ENCODE assay signal across 25 cellular contexts in genomic region chr18:61348230-61348629, GRCh38. TPM values are rescaled to one million over a fixed set of nuclear protein-coding genes. Genes with fewer than 3 reads are reported as not detected.
DNase-seq lines count a peak whose midpoint lies in the region; TF ChIP-seq lines count a peak whose summit lies in the region.
"Had no signal": no experiment of that assay in that cellular context is flagged by ENCODE, and none has a peak within 500 bp of the region (broad histone marks: within the 10 kb centered on the region; RNA-seq: fewer than 3 reads in every experiment).

No MANE protein-coding gene starts in this region.

- no peak overlapping the region for H3K27ac Mint-ChIP-seq in mesothelial cell of epicardium
- H3K27ac Mint-ChIP-seq: CD4-positive, alpha-beta T cell had no signal

- TF ChIP-seq CTCF in hepatocyte (IDR thresholded peaks at IDR 0.05; ENCODE audit: poor library complexity) (no peak), mesothelial cell of epicardium (IDR thresholded peaks at IDR 0.05; ENCODE audit: unreplicated experiment) (no peak)

- H3K36me3 Mint-ChIP-seq in mesothelial cell of epicardium: no peaks in the 10 kb centered on the region

- H3K9me3 Mint-ChIP-seq in mesothelial cell of epicardium: no peaks in the 10 kb centered on the region

- no peak overlapping the region for H3K18ac ChIP-seq in trophoblast cell (ENCODE audit: low read length)

- H3K9me3 ChIP-seq in hepatocyte (ENCODE audit: low read depth) (no peaks in the 10 kb centered on the region), trophoblast cell (ENCODE audit: insufficient read depth, low read depth, low read length) (peaks cover 1% of the 10 kb centered on the region)
- H3K9me3 ChIP-seq: A549, BLaER1, HAP-1, SK-N-SH had no signal

- H3K4me1 ChIP-seq in hepatocyte (ENCODE audit: insufficient read depth): no peaks in the 10 kb centered on the region
- no peaks in the 10 kb centered on the region for H3K4me1 ChIP-seq in trophoblast cell (ENCODE audit: control insufficient read depth in 1 of 2, insufficient read depth in 2 of 2, low read length in 2 of 2)
- H3K4me1 ChIP-seq: A549, BLaER1, HAP-1 had no signal

- no peak overlapping the region for H2BK120ac ChIP-seq in trophoblast cell (ENCODE audit: insufficient read depth, low read length, poor library complexity)

- no peaks in the 10 kb centered on the region for H4K20me1 ChIP-seq in hepatocyte (ENCODE audit: insufficient read depth, poor library complexity, severe bottlenecking)
- H4K20me1 ChIP-seq: BLaER1 had no signal

- DNase-seq in Daoy (ENCODE audit: low read depth): peak; percentile 59
- DNase-seq in LHCN-M2 (ENCODE audit: low read depth): peak; percentile 40
- DNase-seq in hepatocyte (ENCODE audit: low spot score): peak; percentile 20
- no peak for DNase-seq in trophoblast cell
- no peak for DNase-seq in mesothelial cell of epicardium (ENCODE audit: low spot score in 2 of 2, unreplicated experiment in 2 of 2)
- no peak for DNase-seq in GF-D8 (lab: John Stamatoyannopoulos, UW)
- DNase-seq in mucosa of gallbladder (ENCODE audit: low spot score): no peak
- DNase-seq: CD4-positive, alpha-beta T cell; COR-L47; DMS79; IMR-90; NCI-H1105; NCI-H1694; NCI-H2081; NCI-H748 treated with DMSO at 0.1 percent for 48 hours; PC-9; RPMI8226; SIG-M5; SK-N-SH had no signal

- H3K4me3 Mint-ChIP-seq in mesothelial cell of epicardium: no peak overlapping the region
- H3K4me3 Mint-ChIP-seq: CD4-positive, alpha-beta T cell had no signal

- H3K4me2 ChIP-seq in hepatocyte: no peak overlapping the region
- no peak overlapping the region for H3K4me2 ChIP-seq in trophoblast cell (ENCODE audit: low read length)
- H3K4me2 ChIP-seq: A549, BLaER1, KMS-11, PC-9, SK-N-SH had no signal

- H3K4me3 ChIP-seq in hepatocyte (no peak overlapping the region), trophoblast cell (ENCODE audit: low read depth, low read length) (no peak overlapping the region)
- H3K4me3 ChIP-seq: A549, BLaER1, GM12878, HAP-1, PC-9 had no signal

- H2BK12ac ChIP-seq in trophoblast cell (ENCODE audit: low read length): no peak overlapping the region

- H3K4me1 Mint-ChIP-seq in mesothelial cell of epicardium: peaks cover 3% of the 10 kb centered on the region

- H3K79me2 ChIP-seq in hepatocyte (no peaks in the 10 kb centered on the region), trophoblast cell (ENCODE audit: control insufficient read depth, insufficient read depth, low read length, poor library complexity) (no peaks in the 10 kb centered on the region)

- H3K14ac ChIP-seq in trophoblast cell (ENCODE audit: low read length): peak overlapping the region; percentile 44

- H3K36me3 ChIP-seq in hepatocyte (replicated peaks; ENCODE audit: insufficient read depth, low read depth) (no peaks in the 10 kb centered on the region), trophoblast cell (ENCODE audit: control insufficient read depth in 1 of 2, insufficient read depth in 2 of 2, low read length in 2 of 2) (no peaks in the 10 kb centered on the region)
- H3K36me3 ChIP-seq: BLaER1, HAP-1 had no signal

- no peak overlapping the region for H2AK5ac ChIP-seq in trophoblast cell (ENCODE audit: low read length)

- no peak overlapping the region for H4K91ac ChIP-seq in trophoblast cell (ENCODE audit: low read depth, low read length)

- H3K27ac ChIP-seq in hepatocyte: peak overlapping the region; percentile 29
- H3K27ac ChIP-seq in trophoblast cell (ENCODE audit: low read depth, low read length): no peak overlapping the region
- H3K27ac ChIP-seq: A549, BLaER1, KMS-11, PC-9 had no signal

- H3K23ac ChIP-seq in trophoblast cell (ENCODE audit: low read length): no peak overlapping the region

- H3K9me2 ChIP-seq in hepatocyte (replicated peaks; ENCODE audit: insufficient read depth): no peaks in the 10 kb centered on the region
- H3K9me2 ChIP-seq: SK-N-SH had no signal

- H3K27me3 ChIP-seq in hepatocyte: no peaks in the 10 kb centered on the region
- H3K27me3 ChIP-seq in trophoblast cell (ENCODE audit: insufficient read depth, low read length): no peaks in the 10 kb centered on the region
- H3K27me3 ChIP-seq: BLaER1 had no signal

- H3K79me1 ChIP-seq in trophoblast cell (ENCODE audit: low read length): no peaks in the 10 kb centered on the region

- H2AFZ ChIP-seq in hepatocyte (no peak overlapping the region), trophoblast cell (ENCODE audit: insufficient read depth, low read length, poor library complexity) (no peak overlapping the region)
- H2AFZ ChIP-seq: PC-9 had no signal

- peaks cover 7% of the 10 kb centered on the region for H3K27me3 Mint-ChIP-seq in mesothelial cell of epicardium (ENCODE audit: low read depth)
- H3K27me3 Mint-ChIP-seq: CD4-positive, alpha-beta T cell had no signal

- H4K12ac ChIP-seq in trophoblast cell (ENCODE audit: low read depth, low read length): no peak overlapping the region

- H3K9ac ChIP-seq in trophoblast cell (ENCODE audit: low read length): no peak overlapping the region
- H3K9ac ChIP-seq: BLaER1, KMS-11, SK-N-SH had no signal

- H2BK5ac ChIP-seq in trophoblast cell (ENCODE audit: low read depth, low read length, poor library complexity): no peak overlapping the region

- no peak overlapping the region for H3K4ac ChIP-seq in trophoblast cell (ENCODE audit: low read depth, low read length)

- no peak overlapping the region for H4K8ac ChIP-seq in trophoblast cell (ENCODE audit: low read depth, low read length)

RNA-seq across cellular contexts. Expression of gene CDH20, which starts 15.0 kb away (rescaled TPM):
- total RNA-seq in Daoy (2014; rRNA removed; shearing (Covaris generic)): 0.03 TPM in 1 of 2 replicates, not detected in the other
- total RNA-seq in LHCN-M2 (2014; rRNA removed): not detected in 2 replicates
- polyA plus RNA-seq in LHCN-M2 (2012): 0.12 TPM
- total RNA-seq in hepatocyte: 3.5 and 3.6 TPM in 2 replicates
- polyA plus RNA-seq in hepatocyte: 0.90 and 1.3 TPM in 2 replicates
- 1.7 and 2.0 TPM in 2 replicates for polyA plus RNA-seq in trophoblast cell (2013)
- total RNA-seq in mesothelial cell of epicardium: 0.63 to 0.93 TPM (median 0.89 TPM) in 3 replicates
- not detected for total RNA-seq in mucosa of gallbladder
- total RNA-seq: GM12878, IMR-90, NCI-H460, PC-9 had no signal
- polyA plus RNA-seq: A549, GM12878, IMR-90 had no signal

Comparison
In these comparisons a context has a peak if more than half of its experiments do, and no peak if none do; other contexts are left out.
1. DNase-seq: peak in Daoy (single experiment), LHCN-M2 (single experiment) and hepatocyte (single experiment); none in trophoblast cell (0 of 2), mesothelial cell of epicardium (0 of 2), GF-D8 (single experiment) and mucosa of gallbladder (single experiment).